23 cellular contexts compared by ENCODE assay signal in the genomic region with DNA sequence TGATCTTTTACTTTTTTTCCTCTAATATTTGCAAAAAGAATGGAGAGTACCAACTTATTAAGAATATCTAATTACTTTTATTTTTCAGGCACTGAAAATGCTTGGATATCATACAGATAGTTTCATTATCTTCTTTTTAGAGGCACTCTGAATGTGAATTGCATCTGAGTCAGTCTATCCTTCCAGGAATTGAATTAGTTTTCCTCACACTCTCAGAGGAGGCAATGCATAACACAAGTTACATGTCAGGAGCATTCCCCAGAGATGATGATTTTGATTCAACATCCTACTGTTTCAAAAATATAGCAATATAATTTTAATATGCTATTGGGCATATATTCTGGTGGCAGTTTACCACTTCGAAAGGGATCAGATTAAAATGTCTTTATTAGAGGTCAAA.
DNase-seq lines count a peak whose midpoint lies in the region; ATAC-seq and TF ChIP-seq lines count a peak whose summit lies in the region.
"Had no signal": no experiment of that assay in that cellular context is flagged by ENCODE, and none has a peak within 500 bp of the region (broad histone marks: within the 10 kb centered on the region; RNA-seq: fewer than 3 reads in every experiment).

No MANE protein-coding gene starts in this region.

- TF ChIP-seq CTCF in cardiac fibroblast (IDR thresholded peaks at IDR 0.05; ENCODE audit: low read depth, low read length) (no peak), foreskin keratinocyte (conservative IDR thresholded peaks at IDR 0.05) (no peak)

- intact Hi-C loops in activated CD4-positive, alpha-beta T cell treated with anti-CD3 and anti-CD28 coated beads, Interleukin-2, amount 10 ng/mL, durations not matched to agents 24 days and 14 days (cut with micrococcal nuclease), result no loop called here
- intact Hi-C loops in cardiac septum (cut with DNase I), result no loop called here

- no peaks in the 10 kb centered on the region for H3K9me3 Mint-ChIP-seq in activated CD4-positive, alpha-beta T cell treated with anti-CD3 and anti-CD28 coated beads, Interleukin-2, amount 10 ng/mL, durations not matched to agents 24 days and 14 days
- H3K9me3 Mint-ChIP-seq: natural killer cell had no signal

- H2AFZ ChIP-seq in ACC112 (ENCODE audit: low read length, unreplicated experiment), result no peak overlapping the region

- H3K4me3 ChIP-seq in ACC112 (ENCODE audit: low read depth, low read length) (no peak overlapping the region), cardiac fibroblast (replicated peaks in 1 of 2; ENCODE audit: low read depth in 2 of 2, low read length in 2 of 2) (no peak overlapping the region)
- H3K4me3 ChIP-seq: cardiac muscle cell, HAP-1, SK-N-MC had no signal

- H3K4me1 ChIP-seq in ACC112 (ENCODE audit: control insufficient read depth, insufficient read depth, low read length, unreplicated experiment) (peaks cover 42% of the 10 kb centered on the region), foreskin keratinocyte (peaks cover 32% of the 10 kb centered on the region)
- H3K4me1 ChIP-seq: HAP-1 had no signal

- no peaks in the 10 kb centered on the region for H3K36me3 Mint-ChIP-seq in activated CD4-positive, alpha-beta T cell treated with anti-CD3 and anti-CD28 coated beads, Interleukin-2, amount 10 ng/mL, durations not matched to agents 24 days and 14 days (ENCODE audit: low read depth)
- H3K36me3 Mint-ChIP-seq: CD4-positive, CD25-positive, alpha-beta regulatory T cell; natural killer cell; stimulated activated naive B cell treated with anti-CD40 and anti-IgM and Interleukin-4, amounts not matched to agents 10 μg/mL and 1 μg/mL and 100 μg/mL, for 72 hours had no signal

- H3K27me3 ChIP-seq in ACC112 (ENCODE audit: insufficient read depth, low read length) (no peaks in the 10 kb centered on the region), foreskin keratinocyte (no peaks in the 10 kb centered on the region)
- H3K27me3 ChIP-seq: cardiac muscle cell had no signal

- 0 out of 2 replicates have a peak, but pooled peaks cover 4% of the 10 kb centered on the region for H3K36me3 ChIP-seq in ACC112 (ENCODE audit: insufficient read depth, low read length)
- H3K36me3 ChIP-seq: cardiac muscle cell, HAP-1 had no signal

- H3K4me3 Mint-ChIP-seq in activated CD4-positive, alpha-beta T cell treated with anti-CD3 and anti-CD28 coated beads, Interleukin-2, amount 10 ng/mL, durations not matched to agents 24 days and 14 days, result no peak overlapping the region
- H3K4me3 Mint-ChIP-seq: CD4-positive, CD25-positive, alpha-beta regulatory T cell; effector memory CD8-positive, alpha-beta T cell; natural killer cell; stimulated activated naive B cell treated with anti-CD40 and anti-IgM and Interleukin-4, amounts not matched to agents 10 μg/mL and 1 μg/mL and 100 μg/mL, for 72 hours had no signal

- no peaks in the 10 kb centered on the region for H3K4me1 Mint-ChIP-seq in activated CD4-positive, alpha-beta T cell treated with anti-CD3 and anti-CD28 coated beads, Interleukin-2, amount 10 ng/mL, durations not matched to agents 24 days and 14 days
- H3K4me1 Mint-ChIP-seq: CD4-positive, CD25-positive, alpha-beta regulatory T cell; natural killer cell; stimulated activated naive B cell treated with anti-CD40 and anti-IgM and Interleukin-4, amounts not matched to agents 10 μg/mL and 1 μg/mL and 100 μg/mL, for 72 hours had no signal

- H3K27me3 Mint-ChIP-seq in activated CD4-positive, alpha-beta T cell treated with anti-CD3 and anti-CD28 coated beads, Interleukin-2, amount 10 ng/mL, durations not matched to agents 24 days and 14 days, result no peaks in the 10 kb centered on the region
- H3K27me3 Mint-ChIP-seq: CD4-positive, CD25-positive, alpha-beta regulatory T cell; effector memory CD8-positive, alpha-beta T cell; stimulated activated naive B cell treated with anti-CD40 and anti-IgM and Interleukin-4, amounts not matched to agents 10 μg/mL and 1 μg/mL and 100 μg/mL, for 72 hours had no signal

- DNase-seq in LHCN-M2 (ENCODE audit: low read depth) (peak; percentile 84), cardiac fibroblast (ENCODE audit: low read depth in 2 of 2) (peak; percentile 72 to 89), foreskin keratinocyte (peak in 1 of 2 donors; percentile 37), KG1 (lab: John Stamatoyannopoulos, UW) (no peak), cardiac septum (ENCODE audit: low spot score) (no peak), SHP77 treated with DMSO at 0.1 percent for 48 hours (lab: John Stamatoyannopoulos, UW) (no peak)
- DNase-seq in activated CD4-positive, alpha-beta T cell treated with anti-CD3 and anti-CD28 coated beads, Interleukin-2, amount 10 ng/mL, durations not matched to agents 24 days and 14 days, result no peak
- DNase-seq: 8988T; activated CD4-positive, alpha-beta T cell treated with anti-CD3 and anti-CD28 coated beads for 48 hours; activated naive CD4-positive, alpha-beta T cell treated with Interleukin-2 at 50 U/mL for 16 hours; CD4-positive, CD25-positive, alpha-beta regulatory T cell; effector memory CD8-positive, alpha-beta T cell; glutamatergic neuron; mesendoderm; natural killer cell; NCI-H1105 treated with DMSO at 0.1 percent for 48 hours; stimulated activated naive B cell treated with anti-CD40 and anti-IgM and Interleukin-4, amounts not matched to agents 10 μg/mL and 1 μg/mL and 100 μg/mL, for 72 hours; trophoblast cell had no signal

- peak overlapping the region; percentile 85 for H3K27ac ChIP-seq in ACC112 (ENCODE audit: low read depth, low read length)
- no peak overlapping the region for H3K27ac ChIP-seq in foreskin keratinocyte
- H3K27ac ChIP-seq: cardiac muscle cell, KMS-11, SK-N-MC had no signal

- no peaks in the 10 kb centered on the region for H3K79me2 ChIP-seq in ACC112 (ENCODE audit: control insufficient read depth, insufficient read depth, low read length, unreplicated experiment)

- H3K27ac Mint-ChIP-seq in activated CD4-positive, alpha-beta T cell treated with anti-CD3 and anti-CD28 coated beads, Interleukin-2, amount 10 ng/mL, durations not matched to agents 24 days and 14 days, result no peak overlapping the region
- H3K27ac Mint-ChIP-seq: CD4-positive, CD25-positive, alpha-beta regulatory T cell; effector memory CD8-positive, alpha-beta T cell; natural killer cell; stimulated activated naive B cell treated with anti-CD40 and anti-IgM and Interleukin-4, amounts not matched to agents 10 μg/mL and 1 μg/mL and 100 μg/mL, for 72 hours had no signal

- ATAC-seq in foreskin keratinocyte, result peak; percentile 22
- ATAC-seq: effector memory CD8-positive, alpha-beta T cell; natural killer cell; stimulated activated naive B cell treated with anti-CD40 and anti-IgM and Interleukin-4, amounts not matched to agents 10 μg/mL and 1 μg/mL and 100 μg/mL, for 72 hours had no signal

Comparison
In these comparisons a context has a peak if more than half of its experiments do, and no peak if none do; other contexts are left out.
1. DNase-seq: peak in LHCN-M2 (single experiment) and cardiac fibroblast (2 of 2); none in KG1 (single experiment), activated CD4-positive, alpha-beta T cell treated with anti-CD3 and anti-CD28 coated beads, Interleukin-2, amount 10 ng/mL, durations not matched to agents 24 days and 14 days (single experiment), cardiac septum (single experiment) and SHP77 treated with DMSO at 0.1 percent for 48 hours (single experiment).